16 cellular contexts compared by ENCODE assay signal in genomic region chr3:100107227-100107626, GRCh38. TPM values are rescaled to one million over a fixed set of nuclear protein-coding genes. Genes with fewer than 3 reads are reported as not detected.
DNase-seq lines count a peak whose midpoint lies in the region; ATAC-seq and TF ChIP-seq lines count a peak whose summit lies in the region.
"Had no signal": no experiment of that assay in that cellular context is flagged by ENCODE, and none has a peak within 500 bp of the region (broad histone marks: within the 10 kb centered on the region; RNA-seq: fewer than 3 reads in every experiment).

No MANE protein-coding gene starts in this region.

- peak overlapping the region; percentile 48 to 75 (median 74) for H3K27ac Mint-ChIP-seq in nephron
- H3K27ac Mint-ChIP-seq: B cell had no signal

- no peaks in the 10 kb centered on the region for H3K27me3 Mint-ChIP-seq in nephron (ENCODE audit: low read depth)
- H3K27me3 Mint-ChIP-seq: activated naive CD8-positive, alpha-beta T cell treated with anti-CD3 and anti-CD28 coated beads for 36 hours; B cell had no signal

- no peaks in the 10 kb centered on the region for H3K36me3 ChIP-seq in brain microvascular endothelial cell (replicated peaks)

- H3K27ac ChIP-seq in brain microvascular endothelial cell: no peak overlapping the region

- no peaks in the 10 kb centered on the region for H3K9me3 Mint-ChIP-seq in nephron
- H3K9me3 Mint-ChIP-seq: activated naive CD8-positive, alpha-beta T cell treated with anti-CD3 and anti-CD28 coated beads for 36 hours; stimulated activated effector memory CD8-positive, alpha-beta T cell treated with anti-CD3 and anti-CD28 coated beads, Interleukin-12 subunit alpha, Interleukin-12 subunit beta, amount 100 ng/mL, for 72 hours had no signal

- H3K36me3 Mint-ChIP-seq in nephron (ENCODE audit: low read depth): no peaks in the 10 kb centered on the region
- H3K36me3 Mint-ChIP-seq: stimulated activated effector memory CD8-positive, alpha-beta T cell treated with anti-CD3 and anti-CD28 coated beads, Interleukin-12 subunit alpha, Interleukin-12 subunit beta, amount 100 ng/mL, for 72 hours had no signal

- H3K27me3 ChIP-seq in brain microvascular endothelial cell (replicated peaks): no peaks in the 10 kb centered on the region

- H3K4me3 ChIP-seq in brain microvascular endothelial cell (ENCODE audit: low read depth, low read length): no peak overlapping the region
- H3K4me3 ChIP-seq: coronary artery had no signal

- H3K4me3 Mint-ChIP-seq in nephron: no peak overlapping the region
- H3K4me3 Mint-ChIP-seq: activated naive CD8-positive, alpha-beta T cell treated with anti-CD3 and anti-CD28 coated beads for 36 hours; B cell; stimulated activated effector memory CD8-positive, alpha-beta T cell treated with anti-CD3 and anti-CD28 coated beads, Interleukin-12 subunit alpha, Interleukin-12 subunit beta, amount 100 ng/mL, for 72 hours had no signal

- in situ Hi-C loops in brain microvascular endothelial cell (cut with HindIII; ENCODE audit: low pct_ligation_motif_present, low sequenced_read_pairs): no loop called here

- peaks cover 78% of the 10 kb centered on the region for H3K4me1 Mint-ChIP-seq in nephron

- peak; percentile 78 for ATAC-seq in esophagus mucosa
- ATAC-seq in GM21423 (IDR thresholded peaks at IDR 0.05; ENCODE audit: unreplicated experiment): no peak

- DNase-seq in EH (ENCODE audit: low read depth): peak; percentile 50
- DNase-seq in NCI-H69 (lab: John Stamatoyannopoulos, UW): peak; percentile 67
- DNase-seq in brain microvascular endothelial cell: no peak
- no peak for DNase-seq in cerebellar nuclear complex (lab: John Stamatoyannopoulos, UW)
- DNase-seq in OCI-M1 (lab: John Stamatoyannopoulos, UW): no peak
- DNase-seq: activated CD8-positive, alpha-beta memory T cell treated with anti-CD3 and anti-CD28 coated beads, Interleukin-2, amount 50 U/mL, for 4 hours; activated naive CD8-positive, alpha-beta T cell treated with anti-CD3 and anti-CD28 coated beads for 36 hours; DND-41; NCI-H187; stimulated activated CD4-positive, alpha-beta T cell treated with anti-CD3 and anti-CD28 coated beads, Interleukin-4, amount 100 ng/mL, for 24 hours had no signal

- TF ChIP-seq CTCF in nephron (IDR thresholded peaks at IDR 0.05; ENCODE audit: unreplicated experiment in 3 of 3) (no peak), brain microvascular endothelial cell (IDR thresholded peaks at IDR 0.05; ENCODE audit: low read depth, low read length, missing control alignments) (no peak)

RNA-seq across cellular contexts. Expression of gene FILIP1L, which starts 7.1 kb away (rescaled TPM):
- total RNA-seq in esophagus mucosa: 2.3 TPM

Comparison
In these comparisons a context has a peak if more than half of its experiments do, and no peak if none do; other contexts are left out.
1. DNase-seq: peak in EH (single experiment) and NCI-H69 (single experiment); none in brain microvascular endothelial cell (single experiment), cerebellar nuclear complex (0 of 2) and OCI-M1 (single experiment).